Comparison of ENCODE assay signal across 1 cellular context in the genomic region with DNA sequence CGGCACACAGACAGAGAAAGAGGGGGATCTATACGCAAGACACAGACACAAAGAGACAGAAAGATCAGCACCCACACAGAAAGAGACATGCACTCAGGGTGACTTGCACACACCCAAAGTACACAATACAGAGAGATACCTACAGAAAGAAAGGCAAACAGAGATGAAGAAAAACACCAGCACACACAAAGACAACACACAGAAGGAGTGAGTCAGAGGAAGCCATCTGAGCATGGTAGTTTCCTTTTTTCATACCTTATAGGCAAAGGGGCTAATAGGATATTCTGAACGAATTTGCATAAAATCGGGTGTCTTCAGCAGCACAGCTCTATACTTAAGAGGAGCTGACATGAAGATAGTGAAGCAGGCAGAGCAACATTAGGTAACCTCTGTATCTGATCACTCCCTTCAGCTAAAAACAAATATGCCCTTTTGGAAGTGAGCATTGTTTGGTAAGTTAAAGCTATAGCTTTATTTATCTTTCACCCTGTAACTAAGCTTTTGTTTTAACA.
TF ChIP-seq lines count a peak whose summit lies in the region.

No MANE protein-coding gene starts in this region.

TF ChIP-seq in HepG2, 621 proteins besides CTCF, POLR2A, EP300 and RAD21 (continued from another document and continues in another):
- TF ChIP-seq, protein P1, sequence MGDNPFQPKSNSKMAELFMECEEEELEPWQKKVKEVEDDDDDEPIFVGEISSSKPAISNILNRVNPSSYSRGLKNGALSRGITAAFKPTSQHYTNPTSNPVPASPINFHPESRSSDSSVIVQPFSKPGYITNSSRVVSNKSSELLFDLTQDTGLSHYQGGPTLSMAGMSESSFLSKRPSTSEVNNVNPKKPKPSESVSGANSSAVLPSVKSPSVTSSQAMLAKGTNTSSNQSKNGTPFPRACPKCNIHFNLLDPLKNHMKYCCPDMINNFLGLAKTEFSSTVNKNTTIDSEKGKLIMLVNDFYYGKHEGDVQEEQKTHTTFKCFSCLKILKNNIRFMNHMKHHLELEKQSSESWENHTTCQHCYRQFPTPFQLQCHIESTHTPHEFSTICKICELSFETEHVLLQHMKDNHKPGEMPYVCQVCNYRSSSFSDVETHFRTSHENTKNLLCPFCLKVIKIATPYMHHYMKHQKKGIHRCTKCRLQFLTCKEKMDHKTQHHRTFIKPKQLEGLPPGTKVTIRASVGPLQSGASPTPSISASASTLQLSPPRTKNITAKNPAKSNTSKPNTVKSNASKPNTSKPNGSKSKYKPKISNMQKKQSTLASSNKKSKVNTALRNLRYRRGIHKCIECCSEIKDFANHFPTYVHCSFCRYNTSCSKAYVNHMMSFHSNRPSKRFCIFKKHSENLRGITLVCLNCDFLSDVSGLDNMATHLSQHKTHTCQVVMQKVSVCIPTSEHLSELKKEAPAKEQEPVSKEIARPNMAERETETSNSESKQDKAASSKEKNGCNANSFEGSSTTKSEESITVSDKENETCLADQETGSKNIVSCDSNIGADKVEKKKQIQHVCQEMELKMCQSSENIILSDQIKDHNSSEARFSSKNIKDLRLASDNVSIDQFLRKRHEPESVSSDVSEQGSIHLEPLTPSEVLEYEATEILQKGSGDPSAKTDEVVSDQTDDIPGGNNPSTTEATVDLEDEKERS (CRISPR knock-in tag; IDR thresholded peaks at IDR 0.05): no peak
- peak; percentile 64 for TF ChIP-seq SKI (IDR thresholded peaks at IDR 0.05; ENCODE audit: partially characterized antibody)
- TF ChIP-seq SOX5 (CRISPR knock-in tag; IDR thresholded peaks at IDR 0.05; ENCODE audit: borderline replicate concordance): peak; percentile 95
- TF ChIP-seq, protein P2, sequence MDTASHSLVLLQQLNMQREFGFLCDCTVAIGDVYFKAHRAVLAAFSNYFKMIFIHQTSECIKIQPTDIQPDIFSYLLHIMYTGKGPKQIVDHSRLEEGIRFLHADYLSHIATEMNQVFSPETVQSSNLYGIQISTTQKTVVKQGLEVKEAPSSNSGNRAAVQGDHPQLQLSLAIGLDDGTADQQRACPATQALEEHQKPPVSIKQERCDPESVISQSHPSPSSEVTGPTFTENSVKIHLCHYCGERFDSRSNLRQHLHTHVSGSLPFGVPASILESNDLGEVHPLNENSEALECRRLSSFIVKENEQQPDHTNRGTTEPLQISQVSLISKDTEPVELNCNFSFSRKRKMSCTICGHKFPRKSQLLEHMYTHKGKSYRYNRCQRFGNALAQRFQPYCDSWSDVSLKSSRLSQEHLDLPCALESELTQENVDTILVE (CRISPR knock-in tag; IDR thresholded peaks at IDR 0.05): no peak
- peak; percentile 15; the same call in 1 of the 2 replicates for TF ChIP-seq GATA4 (IDR thresholded peaks at IDR 0.05; ENCODE audit: borderline replicate concordance, low read depth)
- TF ChIP-seq, protein P3, sequence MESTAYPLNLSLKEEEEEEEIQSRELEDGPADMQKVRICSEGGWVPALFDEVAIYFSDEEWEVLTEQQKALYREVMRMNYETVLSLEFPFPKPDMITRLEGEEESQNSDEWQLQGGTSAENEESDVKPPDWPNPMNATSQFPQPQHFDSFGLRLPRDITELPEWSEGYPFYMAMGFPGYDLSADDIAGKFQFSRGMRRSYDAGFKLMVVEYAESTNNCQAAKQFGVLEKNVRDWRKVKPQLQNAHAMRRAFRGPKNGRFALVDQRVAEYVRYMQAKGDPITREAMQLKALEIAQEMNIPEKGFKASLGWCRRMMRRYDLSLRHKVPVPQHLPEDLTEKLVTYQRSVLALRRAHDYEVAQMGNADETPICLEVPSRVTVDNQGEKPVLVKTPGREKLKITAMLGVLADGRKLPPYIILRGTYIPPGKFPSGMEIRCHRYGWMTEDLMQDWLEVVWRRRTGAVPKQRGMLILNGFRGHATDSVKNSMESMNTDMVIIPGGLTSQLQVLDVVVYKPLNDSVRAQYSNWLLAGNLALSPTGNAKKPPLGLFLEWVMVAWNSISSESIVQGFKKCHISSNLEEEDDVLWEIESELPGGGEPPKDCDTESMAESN (CRISPR knock-in tag; conservative IDR thresholded peaks at IDR 0.05): no peak
- TF ChIP-seq POGZ (CRISPR knock-in tag; IDR thresholded peaks at IDR 0.05): no peak
- no peak for TF ChIP-seq SIX4 (CRISPR knock-in tag; IDR thresholded peaks at IDR 0.05)
- TF ChIP-seq, protein P4, sequence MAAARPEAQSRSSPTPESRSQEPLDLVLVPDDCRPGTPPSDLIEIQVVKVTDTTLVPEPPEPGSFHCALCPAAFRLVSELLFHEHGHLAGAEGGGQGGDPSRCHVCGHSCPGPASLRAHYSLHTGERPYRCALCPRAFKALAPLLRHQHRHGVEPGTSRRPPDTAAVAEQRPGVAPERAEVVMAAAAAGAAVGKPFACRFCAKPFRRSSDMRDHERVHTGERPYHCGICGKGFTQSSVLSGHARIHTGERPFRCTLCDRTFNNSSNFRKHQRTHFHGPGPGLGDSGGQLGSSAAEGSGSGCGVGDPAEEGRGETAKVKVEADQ (CRISPR knock-in tag; IDR thresholded peaks at IDR 0.05; ENCODE audit: borderline replicate concordance): no peak
- TF ChIP-seq ZMYM3 (CRISPR knock-in tag; IDR thresholded peaks at IDR 0.05): 0 out of 2 replicates have a peak, but pooled peaks have one; percentile 13
- TF ChIP-seq, protein P5, sequence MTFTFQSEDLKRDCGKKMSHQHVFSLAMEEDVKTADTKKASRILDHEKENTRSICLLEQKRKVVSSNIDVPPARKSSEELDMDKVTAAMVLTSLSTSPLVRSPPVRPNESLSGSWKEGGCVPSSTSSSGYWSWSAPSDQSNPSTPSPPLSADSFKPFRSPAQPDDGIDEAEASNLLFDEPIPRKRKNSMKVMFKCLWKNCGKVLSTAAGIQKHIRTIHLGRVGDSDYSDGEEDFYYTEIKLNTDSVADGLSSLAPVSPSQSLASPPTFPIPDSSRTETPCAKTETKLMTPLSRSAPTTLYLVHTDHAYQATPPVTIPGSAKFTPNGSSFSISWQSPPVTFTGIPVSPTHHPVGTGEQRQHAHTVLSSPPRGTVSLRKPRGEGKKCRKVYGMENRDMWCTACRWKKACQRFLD (CRISPR knock-in tag; IDR thresholded peaks at IDR 0.05; ENCODE audit: borderline replicate concordance): no peak
- TF ChIP-seq ZBTB20 (CRISPR knock-in tag; IDR thresholded peaks at IDR 0.05; ENCODE audit: borderline replicate concordance, low read depth): peak; percentile 90; the same call in 1 of the 2 replicates
- TF ChIP-seq ZNF121 (CRISPR knock-in tag; IDR thresholded peaks at IDR 0.05): no peak
- TF ChIP-seq, protein P6, sequence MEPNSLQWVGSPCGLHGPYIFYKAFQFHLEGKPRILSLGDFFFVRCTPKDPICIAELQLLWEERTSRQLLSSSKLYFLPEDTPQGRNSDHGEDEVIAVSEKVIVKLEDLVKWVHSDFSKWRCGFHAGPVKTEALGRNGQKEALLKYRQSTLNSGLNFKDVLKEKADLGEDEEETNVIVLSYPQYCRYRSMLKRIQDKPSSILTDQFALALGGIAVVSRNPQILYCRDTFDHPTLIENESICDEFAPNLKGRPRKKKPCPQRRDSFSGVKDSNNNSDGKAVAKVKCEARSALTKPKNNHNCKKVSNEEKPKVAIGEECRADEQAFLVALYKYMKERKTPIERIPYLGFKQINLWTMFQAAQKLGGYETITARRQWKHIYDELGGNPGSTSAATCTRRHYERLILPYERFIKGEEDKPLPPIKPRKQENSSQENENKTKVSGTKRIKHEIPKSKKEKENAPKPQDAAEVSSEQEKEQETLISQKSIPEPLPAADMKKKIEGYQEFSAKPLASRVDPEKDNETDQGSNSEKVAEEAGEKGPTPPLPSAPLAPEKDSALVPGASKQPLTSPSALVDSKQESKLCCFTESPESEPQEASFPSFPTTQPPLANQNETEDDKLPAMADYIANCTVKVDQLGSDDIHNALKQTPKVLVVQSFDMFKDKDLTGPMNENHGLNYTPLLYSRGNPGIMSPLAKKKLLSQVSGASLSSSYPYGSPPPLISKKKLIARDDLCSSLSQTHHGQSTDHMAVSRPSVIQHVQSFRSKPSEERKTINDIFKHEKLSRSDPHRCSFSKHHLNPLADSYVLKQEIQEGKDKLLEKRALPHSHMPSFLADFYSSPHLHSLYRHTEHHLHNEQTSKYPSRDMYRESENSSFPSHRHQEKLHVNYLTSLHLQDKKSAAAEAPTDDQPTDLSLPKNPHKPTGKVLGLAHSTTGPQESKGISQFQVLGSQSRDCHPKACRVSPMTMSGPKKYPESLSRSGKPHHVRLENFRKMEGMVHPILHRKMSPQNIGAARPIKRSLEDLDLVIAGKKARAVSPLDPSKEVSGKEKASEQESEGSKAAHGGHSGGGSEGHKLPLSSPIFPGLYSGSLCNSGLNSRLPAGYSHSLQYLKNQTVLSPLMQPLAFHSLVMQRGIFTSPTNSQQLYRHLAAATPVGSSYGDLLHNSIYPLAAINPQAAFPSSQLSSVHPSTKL (CRISPR knock-in tag; IDR thresholded peaks at IDR 0.05): peak; percentile 72
- TF ChIP-seq, protein P7, sequence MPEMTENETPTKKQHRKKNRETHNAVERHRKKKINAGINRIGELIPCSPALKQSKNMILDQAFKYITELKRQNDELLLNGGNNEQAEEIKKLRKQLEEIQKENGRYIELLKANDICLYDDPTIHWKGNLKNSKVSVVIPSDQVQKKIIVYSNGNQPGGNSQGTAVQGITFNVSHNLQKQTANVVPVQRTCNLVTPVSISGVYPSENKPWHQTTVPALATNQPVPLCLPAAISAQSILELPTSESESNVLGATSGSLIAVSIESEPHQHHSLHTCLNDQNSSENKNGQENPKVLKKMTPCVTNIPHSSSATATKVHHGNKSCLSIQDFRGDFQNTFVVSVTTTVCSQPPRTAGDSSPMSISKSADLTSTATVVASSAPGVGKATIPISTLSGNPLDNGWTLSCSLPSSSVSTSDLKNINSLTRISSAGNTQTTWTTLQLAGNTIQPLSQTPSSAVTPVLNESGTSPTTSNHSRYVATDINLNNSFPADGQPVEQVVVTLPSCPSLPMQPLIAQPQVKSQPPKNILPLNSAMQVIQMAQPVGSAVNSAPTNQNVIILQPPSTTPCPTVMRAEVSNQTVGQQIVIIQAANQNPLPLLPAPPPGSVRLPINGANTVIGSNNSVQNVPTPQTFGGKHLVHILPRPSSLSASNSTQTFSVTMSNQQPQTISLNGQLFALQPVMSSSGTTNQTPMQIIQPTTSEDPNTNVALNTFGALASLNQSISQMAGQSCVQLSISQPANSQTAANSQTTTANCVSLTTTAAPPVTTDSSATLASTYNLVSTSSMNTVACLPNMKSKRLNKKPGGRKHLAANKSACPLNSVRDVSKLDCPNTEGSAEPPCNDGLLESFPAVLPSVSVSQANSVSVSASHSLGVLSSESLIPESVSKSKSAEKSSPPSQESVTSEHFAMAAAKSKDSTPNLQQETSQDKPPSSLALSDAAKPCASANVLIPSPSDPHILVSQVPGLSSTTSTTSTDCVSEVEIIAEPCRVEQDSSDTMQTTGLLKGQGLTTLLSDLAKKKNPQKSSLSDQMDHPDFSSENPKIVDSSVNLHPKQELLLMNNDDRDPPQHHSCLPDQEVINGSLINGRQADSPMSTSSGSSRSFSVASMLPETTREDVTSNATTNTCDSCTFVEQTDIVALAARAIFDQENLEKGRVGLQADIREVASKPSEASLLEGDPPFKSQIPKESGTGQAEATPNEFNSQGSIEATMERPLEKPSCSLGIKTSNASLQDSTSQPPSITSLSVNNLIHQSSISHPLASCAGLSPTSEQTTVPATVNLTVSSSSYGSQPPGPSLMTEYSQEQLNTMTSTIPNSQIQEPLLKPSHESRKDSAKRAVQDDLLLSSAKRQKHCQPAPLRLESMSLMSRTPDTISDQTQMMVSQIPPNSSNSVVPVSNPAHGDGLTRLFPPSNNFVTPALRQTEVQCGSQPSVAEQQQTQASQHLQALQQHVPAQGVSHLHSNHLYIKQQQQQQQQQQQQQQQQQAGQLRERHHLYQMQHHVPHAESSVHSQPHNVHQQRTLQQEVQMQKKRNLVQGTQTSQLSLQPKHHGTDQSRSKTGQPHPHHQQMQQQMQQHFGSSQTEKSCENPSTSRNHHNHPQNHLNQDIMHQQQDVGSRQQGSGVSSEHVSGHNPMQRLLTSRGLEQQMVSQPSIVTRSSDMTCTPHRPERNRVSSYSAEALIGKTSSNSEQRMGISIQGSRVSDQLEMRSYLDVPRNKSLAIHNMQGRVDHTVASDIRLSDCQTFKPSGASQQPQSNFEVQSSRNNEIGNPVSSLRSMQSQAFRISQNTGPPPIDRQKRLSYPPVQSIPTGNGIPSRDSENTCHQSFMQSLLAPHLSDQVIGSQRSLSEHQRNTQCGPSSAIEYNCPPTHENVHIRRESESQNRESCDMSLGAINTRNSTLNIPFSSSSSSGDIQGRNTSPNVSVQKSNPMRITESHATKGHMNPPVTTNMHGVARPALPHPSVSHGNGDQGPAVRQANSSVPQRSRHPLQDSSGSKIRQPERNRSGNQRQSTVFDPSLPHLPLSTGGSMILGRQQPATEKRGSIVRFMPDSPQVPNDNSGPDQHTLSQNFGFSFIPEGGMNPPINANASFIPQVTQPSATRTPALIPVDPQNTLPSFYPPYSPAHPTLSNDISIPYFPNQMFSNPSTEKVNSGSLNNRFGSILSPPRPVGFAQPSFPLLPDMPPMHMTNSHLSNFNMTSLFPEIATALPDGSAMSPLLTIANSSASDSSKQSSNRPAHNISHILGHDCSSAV (CRISPR knock-in tag; IDR thresholded peaks at IDR 0.05; ENCODE audit: borderline replicate concordance): no peak
- no peak for TF ChIP-seq U2AF2 (IDR thresholded peaks at IDR 0.05; ENCODE audit: low read depth, low read length)
- TF ChIP-seq MATR3 (CRISPR knock-in tag; IDR thresholded peaks at IDR 0.05): no peak
- TF ChIP-seq ZNF569 (CRISPR knock-in tag; IDR thresholded peaks at IDR 0.05; ENCODE audit: borderline replicate concordance): no peak
- TF ChIP-seq, protein P8, sequence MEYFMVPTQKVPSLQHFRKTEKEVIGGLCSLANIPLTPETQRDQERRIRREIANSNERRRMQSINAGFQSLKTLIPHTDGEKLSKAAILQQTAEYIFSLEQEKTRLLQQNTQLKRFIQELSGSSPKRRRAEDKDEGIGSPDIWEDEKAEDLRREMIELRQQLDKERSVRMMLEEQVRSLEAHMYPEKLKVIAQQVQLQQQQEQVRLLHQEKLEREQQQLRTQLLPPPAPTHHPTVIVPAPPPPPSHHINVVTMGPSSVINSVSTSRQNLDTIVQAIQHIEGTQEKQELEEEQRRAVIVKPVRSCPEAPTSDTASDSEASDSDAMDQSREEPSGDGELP (IDR thresholded peaks at IDR 0.05; ENCODE audit: borderline replicate concordance, low read depth): no peak
- TF ChIP-seq, protein P9, sequence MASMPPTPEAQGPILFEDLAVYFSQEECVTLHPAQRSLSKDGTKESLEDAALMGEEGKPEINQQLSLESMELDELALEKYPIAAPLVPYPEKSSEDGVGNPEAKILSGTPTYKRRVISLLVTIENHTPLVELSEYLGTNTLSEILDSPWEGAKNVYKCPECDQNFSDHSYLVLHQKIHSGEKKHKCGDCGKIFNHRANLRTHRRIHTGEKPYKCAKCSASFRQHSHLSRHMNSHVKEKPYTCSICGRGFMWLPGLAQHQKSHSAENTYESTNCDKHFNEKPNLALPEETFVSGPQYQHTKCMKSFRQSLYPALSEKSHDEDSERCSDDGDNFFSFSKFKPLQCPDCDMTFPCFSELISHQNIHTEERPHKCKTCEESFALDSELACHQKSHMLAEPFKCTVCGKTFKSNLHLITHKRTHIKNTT (CRISPR knock-in tag; IDR thresholded peaks at IDR 0.05): no peak
- no peak for TF ChIP-seq HNRNPK (IDR thresholded peaks at IDR 0.05; ENCODE audit: low read depth, low read length, poor library complexity, severe bottlenecking)
- TF ChIP-seq MIER2 (CRISPR knock-in tag; IDR thresholded peaks at IDR 0.05): no peak
- TF ChIP-seq ZNF451 (CRISPR knock-in tag; IDR thresholded peaks at IDR 0.05): no peak
- TF ChIP-seq ZNF7 (CRISPR knock-in tag; IDR thresholded peaks at IDR 0.05): no peak
- no peak for TF ChIP-seq KDM2A (CRISPR knock-in tag; IDR thresholded peaks at IDR 0.05; ENCODE audit: borderline replicate concordance, low read depth)
- peak; percentile 48; the same call in 1 of the 2 replicates for TF ChIP-seq JUNB (CRISPR knock-in tag; IDR thresholded peaks at IDR 0.05; ENCODE audit: borderline replicate concordance)
- TF ChIP-seq, protein P10, sequence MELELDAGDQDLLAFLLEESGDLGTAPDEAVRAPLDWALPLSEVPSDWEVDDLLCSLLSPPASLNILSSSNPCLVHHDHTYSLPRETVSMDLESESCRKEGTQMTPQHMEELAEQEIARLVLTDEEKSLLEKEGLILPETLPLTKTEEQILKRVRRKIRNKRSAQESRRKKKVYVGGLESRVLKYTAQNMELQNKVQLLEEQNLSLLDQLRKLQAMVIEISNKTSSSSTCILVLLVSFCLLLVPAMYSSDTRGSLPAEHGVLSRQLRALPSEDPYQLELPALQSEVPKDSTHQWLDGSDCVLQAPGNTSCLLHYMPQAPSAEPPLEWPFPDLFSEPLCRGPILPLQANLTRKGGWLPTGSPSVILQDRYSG (CRISPR knock-in tag; IDR thresholded peaks at IDR 0.05): no peak
